In the genomic region with DNA sequence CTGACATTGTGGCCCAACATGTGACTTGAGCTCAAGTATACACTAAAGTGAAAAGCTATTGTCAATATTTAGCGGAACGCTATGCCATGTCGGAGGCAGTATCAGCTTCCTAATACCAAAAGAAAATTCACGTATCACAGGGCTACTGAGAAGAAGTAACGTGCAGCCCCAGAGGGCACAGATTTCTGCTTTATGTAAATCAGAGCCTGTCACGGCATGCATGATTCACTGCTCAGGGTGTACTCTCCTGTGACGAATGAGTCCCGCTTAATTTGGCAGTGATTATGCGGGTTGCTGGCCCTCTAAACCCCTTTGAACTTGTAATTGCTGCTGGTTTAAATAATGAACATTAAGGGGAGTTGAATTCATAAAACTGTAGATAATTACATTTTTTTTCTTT, we compare ENCODE assay signal across 1 cellular context.
TF ChIP-seq lines count a peak whose summit lies in the region.

No MANE protein-coding gene starts in this region.

TF ChIP-seq in GM23338, 12 proteins besides CTCF, POLR2A, EP300 and RAD21 (continued from another document):
- TF ChIP-seq, protein P1, sequence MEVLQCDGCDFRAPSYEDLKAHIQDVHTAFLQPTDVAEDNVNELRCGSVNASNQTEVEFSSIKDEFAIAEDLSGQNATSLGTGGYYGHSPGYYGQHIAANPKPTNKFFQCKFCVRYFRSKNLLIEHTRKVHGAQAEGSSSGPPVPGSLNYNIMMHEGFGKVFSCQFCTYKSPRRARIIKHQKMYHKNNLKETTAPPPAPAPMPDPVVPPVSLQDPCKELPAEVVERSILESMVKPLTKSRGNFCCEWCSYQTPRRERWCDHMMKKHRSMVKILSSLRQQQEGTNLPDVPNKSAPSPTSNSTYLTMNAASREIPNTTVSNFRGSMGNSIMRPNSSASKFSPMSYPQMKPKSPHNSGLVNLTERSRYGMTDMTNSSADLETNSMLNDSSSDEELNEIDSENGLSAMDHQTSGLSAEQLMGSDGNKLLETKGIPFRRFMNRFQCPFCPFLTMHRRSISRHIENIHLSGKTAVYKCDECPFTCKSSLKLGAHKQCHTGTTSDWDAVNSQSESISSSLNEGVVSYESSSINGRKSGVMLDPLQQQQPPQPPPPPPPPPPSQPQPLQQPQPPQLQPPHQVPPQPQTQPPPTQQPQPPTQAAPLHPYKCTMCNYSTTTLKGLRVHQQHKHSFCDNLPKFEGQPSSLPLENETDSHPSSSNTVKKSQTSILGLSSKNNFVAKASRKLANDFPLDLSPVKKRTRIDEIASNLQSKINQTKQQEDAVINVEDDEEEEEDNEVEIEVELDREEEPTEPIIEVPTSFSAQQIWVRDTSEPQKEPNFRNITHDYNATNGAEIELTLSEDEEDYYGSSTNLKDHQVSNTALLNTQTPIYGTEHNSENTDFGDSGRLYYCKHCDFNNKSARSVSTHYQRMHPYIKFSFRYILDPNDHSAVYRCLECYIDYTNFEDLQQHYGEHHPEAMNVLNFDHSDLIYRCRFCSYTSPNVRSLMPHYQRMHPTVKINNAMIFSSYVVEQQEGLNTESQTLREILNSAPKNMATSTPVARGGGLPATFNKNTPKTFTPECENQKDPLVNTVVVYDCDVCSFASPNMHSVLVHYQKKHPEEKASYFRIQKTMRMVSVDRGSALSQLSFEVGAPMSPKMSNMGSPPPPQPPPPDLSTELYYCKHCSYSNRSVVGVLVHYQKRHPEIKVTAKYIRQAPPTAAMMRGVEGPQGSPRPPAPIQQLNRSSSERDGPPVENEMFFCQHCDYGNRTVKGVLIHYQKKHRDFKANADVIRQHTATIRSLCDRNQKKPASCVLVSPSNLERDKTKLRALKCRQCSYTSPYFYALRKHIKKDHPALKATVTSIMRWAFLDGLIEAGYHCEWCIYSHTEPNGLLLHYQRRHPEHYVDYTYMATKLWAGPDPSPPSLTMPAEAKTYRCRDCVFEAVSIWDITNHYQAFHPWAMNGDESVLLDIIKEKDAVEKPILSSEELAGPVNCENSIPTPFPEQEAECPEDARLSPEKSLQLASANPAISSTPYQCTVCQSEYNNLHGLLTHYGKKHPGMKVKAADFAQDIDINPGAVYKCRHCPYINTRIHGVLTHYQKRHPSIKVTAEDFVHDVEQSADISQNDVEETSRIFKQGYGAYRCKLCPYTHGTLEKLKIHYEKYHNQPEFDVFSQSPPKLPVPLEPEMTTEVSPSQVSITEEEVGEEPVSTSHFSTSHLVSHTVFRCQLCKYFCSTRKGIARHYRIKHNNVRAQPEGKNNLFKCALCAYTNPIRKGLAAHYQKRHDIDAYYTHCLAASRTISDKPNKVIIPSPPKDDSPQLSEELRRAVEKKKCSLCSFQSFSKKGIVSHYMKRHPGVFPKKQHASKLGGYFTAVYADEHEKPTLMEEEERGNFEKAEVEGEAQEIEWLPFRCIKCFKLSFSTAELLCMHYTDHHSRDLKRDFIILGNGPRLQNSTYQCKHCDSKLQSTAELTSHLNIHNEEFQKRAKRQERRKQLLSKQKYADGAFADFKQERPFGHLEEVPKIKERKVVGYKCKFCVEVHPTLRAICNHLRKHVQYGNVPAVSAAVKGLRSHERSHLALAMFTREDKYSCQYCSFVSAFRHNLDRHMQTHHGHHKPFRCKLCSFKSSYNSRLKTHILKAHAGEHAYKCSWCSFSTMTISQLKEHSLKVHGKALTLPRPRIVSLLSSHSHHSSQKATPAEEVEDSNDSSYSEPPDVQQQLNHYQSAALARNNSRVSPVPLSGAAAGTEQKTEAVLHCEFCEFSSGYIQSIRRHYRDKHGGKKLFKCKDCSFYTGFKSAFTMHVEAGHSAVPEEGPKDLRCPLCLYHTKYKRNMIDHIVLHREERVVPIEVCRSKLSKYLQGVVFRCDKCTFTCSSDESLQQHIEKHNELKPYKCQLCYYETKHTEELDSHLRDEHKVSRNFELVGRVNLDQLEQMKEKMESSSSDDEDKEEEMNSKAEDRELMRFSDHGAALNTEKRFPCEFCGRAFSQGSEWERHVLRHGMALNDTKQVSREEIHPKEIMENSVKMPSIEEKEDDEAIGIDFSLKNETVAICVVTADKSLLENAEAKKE (CRISPR knock-in tag; IDR thresholded peaks at IDR 0.05), result no peak
- TF ChIP-seq, protein P2, sequence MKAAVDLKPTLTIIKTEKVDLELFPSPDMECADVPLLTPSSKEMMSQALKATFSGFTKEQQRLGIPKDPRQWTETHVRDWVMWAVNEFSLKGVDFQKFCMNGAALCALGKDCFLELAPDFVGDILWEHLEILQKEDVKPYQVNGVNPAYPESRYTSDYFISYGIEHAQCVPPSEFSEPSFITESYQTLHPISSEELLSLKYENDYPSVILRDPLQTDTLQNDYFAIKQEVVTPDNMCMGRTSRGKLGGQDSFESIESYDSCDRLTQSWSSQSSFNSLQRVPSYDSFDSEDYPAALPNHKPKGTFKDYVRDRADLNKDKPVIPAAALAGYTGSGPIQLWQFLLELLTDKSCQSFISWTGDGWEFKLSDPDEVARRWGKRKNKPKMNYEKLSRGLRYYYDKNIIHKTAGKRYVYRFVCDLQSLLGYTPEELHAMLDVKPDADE (IDR thresholded peaks at IDR 0.05), result no peak
- TF ChIP-seq EZH2 (IDR thresholded peaks at IDR 0.05; ENCODE audit: low read depth, unreplicated experiment) (no peak), POLR2AphosphoS5 (IDR thresholded peaks at IDR 0.05; ENCODE audit: low read depth) (no peak), ZNF331 (CRISPR knock-in tag; IDR thresholded peaks at IDR 0.05; ENCODE audit: low read depth) (no peak), CREB1 (CRISPR knock-in tag; IDR thresholded peaks at IDR 0.05; ENCODE audit: low read depth) (no peak), NANOG (IDR thresholded peaks at IDR 0.05; ENCODE audit: borderline replicate concordance) (no peak), STAT1 (IDR thresholded peaks at IDR 0.05; ENCODE audit: unreplicated experiment) (no peak), EZH2phosphoT487 (IDR thresholded peaks at IDR 0.05; ENCODE audit: unreplicated experiment) (no peak)
